Comparison of ENCODE assay signal across 16 cellular contexts in genomic region chr2:127053731-127054603, GRCh38. TPM values are rescaled to one million over a fixed set of nuclear protein-coding genes. Genes with fewer than 3 reads are reported as not detected.
DNase-seq lines count a peak whose midpoint lies in the region; ATAC-seq and TF ChIP-seq lines count a peak whose summit lies in the region.
"Had no signal": no experiment of that assay in that cellular context is flagged by ENCODE, and none has a peak within 500 bp of the region (broad histone marks: within the 10 kb centered on the region; RNA-seq: fewer than 3 reads in every experiment).

No MANE protein-coding gene starts in this region.

- H3K27ac Mint-ChIP-seq in CD4-positive, alpha-beta T cell: peak overlapping the region; percentile 62
- H3K27ac Mint-ChIP-seq in activated CD8-positive, alpha-beta T cell treated with anti-CD3 and anti-CD28 coated beads for 36 hours: no peak overlapping the region
- H3K27ac Mint-ChIP-seq: WTC11 had no signal

- H3K27me3 ChIP-seq in CD4-positive, alpha-beta T cell (ENCODE audit: control insufficient read depth, insufficient read depth, low read length): no peaks in the 10 kb centered on the region
- no peaks in the 10 kb centered on the region for H3K27me3 ChIP-seq in right cardiac atrium (ENCODE audit: control insufficient read depth, insufficient read depth)
- H3K27me3 ChIP-seq: MG63 had no signal

- H3K4me3 ChIP-seq in right cardiac atrium (ENCODE audit: low read length): no peak overlapping the region
- H3K4me3 ChIP-seq: MG63 had no signal

- WGBS in right cardiac atrium: 90% methylated on average over 33 of the region's 33 CpGs

- no peaks in the 10 kb centered on the region for H3K4me1 Mint-ChIP-seq in CD4-positive, alpha-beta T cell (ENCODE audit: low read depth)
- H3K4me1 Mint-ChIP-seq in activated CD8-positive, alpha-beta T cell treated with anti-CD3 and anti-CD28 coated beads for 36 hours (ENCODE audit: low read depth): peaks cover 2% of the 10 kb centered on the region
- H3K4me1 Mint-ChIP-seq: WTC11 had no signal

- CTCF ChIA-PET in CD4-positive, alpha-beta T cell (lab: Charles Lee): interaction anchor here (0.7 kb wide), 1 partner anchor 14 kb away, joined by 3 read pairs; no protein-coding TSS in a partner anchor
- CTCF ChIA-PET in activated CD8-positive, alpha-beta T cell treated with anti-CD3 and anti-CD28 coated beads for 36 hours (lab: Charles Lee): interaction anchor here (1.1 to 2.8 kb wide), 2 partner anchors 14 to 121 kb away, joined by 3 to 12 read pairs; no protein-coding TSS in a partner anchor
- CTCF ChIA-PET in HEK293T (lab: Yijun Ruan, JAX): interaction anchor here (1.0 kb wide), 1 partner anchor 14 kb away, joined by 3 read pairs; no protein-coding TSS in a partner anchor

- no peak overlapping the region for H3K4me3 Mint-ChIP-seq in CD4-positive, alpha-beta T cell
- no peak overlapping the region for H3K4me3 Mint-ChIP-seq in activated CD8-positive, alpha-beta T cell treated with anti-CD3 and anti-CD28 coated beads for 36 hours
- H3K4me3 Mint-ChIP-seq: activated T-cell treated with anti-CD3 and anti-CD28 coated beads, Interleukin-2, amount 50 U/mL, for 4 hours; immature natural killer cell; WTC11 had no signal

- POLR2A ChIA-PET in CD4-positive, alpha-beta T cell (lab: Charles Lee): no interaction called here
- POLR2A ChIA-PET in activated CD8-positive, alpha-beta T cell treated with anti-CD3 and anti-CD28 coated beads for 36 hours (lab: Charles Lee): interaction anchor here (0.5 to 2.4 kb wide), 2 partner anchors 10 to 520 kb away, joined by 4 to 7 read pairs; no protein-coding TSS in a partner anchor
- POLR2A ChIA-PET in HEK293T (lab: Yijun Ruan, JAX): no interaction called here

- TF ChIP-seq CTCF in CD4-positive, alpha-beta T cell (IDR thresholded peaks at IDR 0.05): no peak
- no peak for TF ChIP-seq CTCF in activated CD8-positive, alpha-beta T cell treated with anti-CD3 and anti-CD28 coated beads for 36 hours (IDR thresholded peaks at IDR 0.05)

- intact Hi-C loops in CD4-positive, alpha-beta T cell (cut with DNase I, micrococcal nuclease): loop anchor here in 1 of 2 experiments (5.0 kb wide), 1 partner anchor 527 kb away; no protein-coding TSS in a partner anchor
- intact Hi-C loops in activated CD8-positive, alpha-beta T cell treated with anti-CD3 and anti-CD28 coated beads for 36 hours (cut with micrococcal nuclease): no loop called here
- intact Hi-C loops in right cardiac atrium (cut with DNase I) (no loop called here), posterior cingulate gyrus (cut with DNase I) (loop anchor here (10.0 kb wide), 1 partner anchor 51 kb away; the partner anchor contains the start of gene BIN1)

- ATAC-seq in CD4-positive, alpha-beta T cell (ENCODE audit: poor library complexity): no peak
- ATAC-seq in activated CD8-positive, alpha-beta T cell treated with anti-CD3 and anti-CD28 coated beads for 36 hours: no peak
- no peak for ATAC-seq in right cardiac atrium
- no peak for ATAC-seq in HG03196 (IDR thresholded peaks at IDR 0.05; ENCODE audit: unreplicated experiment)
- ATAC-seq in HG03521 (IDR thresholded peaks at IDR 0.05; ENCODE audit: unreplicated experiment): no peak
- ATAC-seq: activated T-cell treated with anti-CD3 and anti-CD28 coated beads, Interleukin-2, amount 50 U/mL, for 4 hours; HCT116; stimulated activated naive CD8-positive, alpha-beta T cell treated with anti-CD3 and anti-CD28 coated beads, Interleukin-15, Interleukin-2, amounts not matched to agents 100 U/mL and 50 U/mL, for 24 hours; WTC11 had no signal

- H3K9me3 ChIP-seq in CD4-positive, alpha-beta T cell (ENCODE audit: control insufficient read depth, low read length): no peaks in the 10 kb centered on the region
- H3K9me3 ChIP-seq in right cardiac atrium (ENCODE audit: control insufficient read depth, low read length): no peaks in the 10 kb centered on the region
- H3K9me3 ChIP-seq: MG63 had no signal

- H3K27ac ChIP-seq in CD4-positive, alpha-beta T cell (ENCODE audit: low read depth, low read length): no peak overlapping the region
- H3K27ac ChIP-seq in right cardiac atrium (ENCODE audit: low read length): no peak overlapping the region

- no peaks in the 10 kb centered on the region for H3K4me1 ChIP-seq in right cardiac atrium (ENCODE audit: control insufficient read depth, insufficient read depth, low read length)

- no peak for DNase-seq in CD4-positive, alpha-beta T cell
- DNase-seq in activated CD8-positive, alpha-beta T cell treated with anti-CD3 and anti-CD28 coated beads for 36 hours: peak; percentile 1
- DNase-seq in right cardiac atrium: peak; percentile 23 to 59 (median 48)
- peak in 6 of 10 donors; percentile 15 to 87 (median 56) for DNase-seq in posterior cingulate gyrus
- DNase-seq in NCI-H526 treated with DMSO at 0.1 percent for 48 hours (lab: John Stamatoyannopoulos, UW): no peak
- DNase-seq in HEK293T (ENCODE audit: extremely low spot score): no peak
- DNase-seq: C1 segment of cervical spinal cord; immature natural killer cell; MG63; NCI-H2171; stimulated activated naive CD8-positive, alpha-beta T cell treated with anti-CD3 and anti-CD28 coated beads, Interleukin-15, Interleukin-2, amounts not matched to agents 100 U/mL and 50 U/mL, for 24 hours had no signal

- H3K9me3 Mint-ChIP-seq in CD4-positive, alpha-beta T cell: no peaks in the 10 kb centered on the region
- H3K9me3 Mint-ChIP-seq in activated CD8-positive, alpha-beta T cell treated with anti-CD3 and anti-CD28 coated beads for 36 hours: no peaks in the 10 kb centered on the region
- H3K9me3 Mint-ChIP-seq: activated T-cell treated with anti-CD3 and anti-CD28 coated beads, Interleukin-2, amount 50 U/mL, for 4 hours; immature natural killer cell; WTC11 had no signal

- H3K27me3 Mint-ChIP-seq in CD4-positive, alpha-beta T cell: no peaks in the 10 kb centered on the region
- no peaks in the 10 kb centered on the region for H3K27me3 Mint-ChIP-seq in activated CD8-positive, alpha-beta T cell treated with anti-CD3 and anti-CD28 coated beads for 36 hours

- peaks cover 44% of the 10 kb centered on the region for H3K36me3 Mint-ChIP-seq in CD4-positive, alpha-beta T cell (ENCODE audit: low read depth)
- H3K36me3 Mint-ChIP-seq in activated CD8-positive, alpha-beta T cell treated with anti-CD3 and anti-CD28 coated beads for 36 hours (ENCODE audit: low read depth): peaks cover 9% of the 10 kb centered on the region

TF ChIP-seq in HEK293T, 16 proteins besides CTCF, POLR2A, EP300 and RAD21:
- TF ChIP-seq, protein P1, sequence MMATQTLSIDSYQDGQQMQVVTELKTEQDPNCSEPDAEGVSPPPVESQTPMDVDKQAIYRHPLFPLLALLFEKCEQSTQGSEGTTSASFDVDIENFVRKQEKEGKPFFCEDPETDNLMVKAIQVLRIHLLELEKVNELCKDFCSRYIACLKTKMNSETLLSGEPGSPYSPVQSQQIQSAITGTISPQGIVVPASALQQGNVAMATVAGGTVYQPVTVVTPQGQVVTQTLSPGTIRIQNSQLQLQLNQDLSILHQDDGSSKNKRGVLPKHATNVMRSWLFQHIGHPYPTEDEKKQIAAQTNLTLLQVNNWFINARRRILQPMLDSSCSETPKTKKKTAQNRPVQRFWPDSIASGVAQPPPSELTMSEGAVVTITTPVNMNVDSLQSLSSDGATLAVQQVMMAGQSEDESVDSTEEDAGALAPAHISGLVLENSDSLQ (IDR thresholded peaks at IDR 0.05): no peak
- TF ChIP-seq SUZ12 (IDR thresholded peaks at IDR 0.05) (no peak), FOXK2 (IDR thresholded peaks at IDR 0.05) (no peak), ELF4 (IDR thresholded peaks at IDR 0.05) (no peak), ZNF384 (IDR thresholded peaks at IDR 0.05) (no peak), HDGF (IDR thresholded peaks at IDR 0.05; ENCODE audit: borderline replicate concordance) (no peak)

RNA-seq across cellular contexts. Expression of gene BIN1, which starts 53.0 kb away (rescaled TPM):
- 100 to 1,000 TPM in 1 of 2 experiments, 10 to 100 TPM in 1; 98.8 to 104 TPM for total RNA-seq in CD4-positive, alpha-beta T cell
- total RNA-seq in activated CD8-positive, alpha-beta T cell treated with anti-CD3 and anti-CD28 coated beads for 36 hours: 100 to 1,000 TPM in 1 of 2 experiments, 10 to 100 TPM in 1; 95.2 to 102 TPM
- 10 to 100 TPM in 3 of 4 donors, 1 to 10 TPM in 1; 6.6 to 12.0 (median 10.4) TPM for total RNA-seq in right cardiac atrium
- polyA plus RNA-seq in right cardiac atrium: 5.9 TPM

Comparison
In these comparisons a context has a peak if more than half of its experiments do, and no peak if none do; other contexts are left out.
1. DNase-seq: peak in activated CD8-positive, alpha-beta T cell treated with anti-CD3 and anti-CD28 coated beads for 36 hours (single experiment), right cardiac atrium (3 of 3) and posterior cingulate gyrus (6 of 10); none in CD4-positive, alpha-beta T cell (0 of 10), NCI-H526 treated with DMSO at 0.1 percent for 48 hours (single experiment) and HEK293T (single experiment).
2. RNA of gene BIN1, which starts 53.0 kb away (total RNA-seq): 98.8 to 104 TPM in CD4-positive, alpha-beta T cell and 95.2 to 102 TPM in activated CD8-positive, alpha-beta T cell treated with anti-CD3 and anti-CD28 coated beads for 36 hours; 6.6 to 12.0 TPM in right cardiac atrium; every median in the first group is over 4 times any median in the second.